23 cellular contexts compared by ENCODE assay signal in the genomic region with DNA sequence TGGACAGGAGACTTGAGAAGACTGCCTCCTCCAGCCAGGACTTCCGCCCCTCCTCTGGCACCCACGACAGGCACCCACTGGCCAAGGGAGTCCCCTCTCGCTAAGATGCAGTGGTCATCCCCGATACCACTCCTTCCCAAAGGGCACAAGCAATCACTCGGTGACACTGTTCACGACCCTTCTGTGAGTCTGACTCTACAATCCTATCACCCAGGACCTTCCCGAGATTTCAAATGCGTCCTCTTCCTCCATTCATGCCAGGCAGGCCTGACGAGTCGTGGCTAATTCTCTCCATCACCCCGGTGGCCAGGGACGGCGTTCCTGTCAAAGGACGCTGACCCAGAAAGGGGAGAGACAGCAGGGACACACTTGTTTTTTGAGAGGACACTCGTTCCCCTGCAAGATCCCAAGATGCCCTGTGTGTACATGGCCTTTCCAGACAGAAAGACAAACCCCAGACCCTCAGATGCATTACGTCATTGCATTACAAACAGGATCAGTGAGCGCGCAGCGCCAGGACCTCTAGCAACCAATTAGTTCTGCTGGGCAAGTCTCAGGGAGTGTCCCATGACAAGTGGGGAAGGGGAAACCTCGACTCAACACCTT. TPM values are rescaled to one million over a fixed set of nuclear protein-coding genes. Genes with fewer than 3 reads are reported as not detected.
A peak's percentile ranks its signal among the peaks of the same experiment; 100 is the strongest.
DNase-seq lines count a peak whose midpoint lies in the region; ATAC-seq and TF ChIP-seq lines count a peak whose summit lies in the region.
"Had no signal": no experiment of that assay in that cellular context is flagged by ENCODE, and none has a peak within 500 bp of the region (broad histone marks: within the 10 kb centered on the region; RNA-seq: fewer than 3 reads in every experiment).

No MANE protein-coding gene starts in this region.

- H3K27ac ChIP-seq in mammary epithelial cell (ENCODE audit: insufficient read depth, low read depth, low read length) (no peak overlapping the region), mesodermal cell (ENCODE audit: low read depth, low read length, severe bottlenecking) (peak overlapping the region; percentile 16), gastrocnemius medialis (peak overlapping the region; percentile 71 to 97 (median 93)), suprapubic skin (no peak overlapping the region), tibial nerve (no peak overlapping the region)
- H3K27ac ChIP-seq: cardiac muscle cell, pancreas had no signal

- CTCF ChIA-PET in MCF 10A (lab: Yijun Ruan, JAX) (interaction anchor here (0.7 to 1.4 kb wide), 3 partner anchors 10 to 46 kb away, joined by 3 to 5 read pairs (median 3); no protein-coding TSS in a partner anchor), mammary epithelial cell (lab: Charles Lee; ENCODE audit: low non-redundant PET) (no interaction called here), WTC11 (lab: Charles Lee) (interaction anchor here (1.5 to 2.2 kb wide), 2 partner anchors 73 to 90 kb away, joined by 4 to 5 read pairs; no protein-coding TSS in a partner anchor)

- no peak overlapping the region for H3K9ac ChIP-seq in mammary epithelial cell (ENCODE audit: insufficient read depth, low read length)

- H3K9me3 Mint-ChIP-seq in MCF 10A (ENCODE audit: unreplicated experiment) (no peaks in the 10 kb centered on the region), WTC11 (no peaks in the 10 kb centered on the region)
- H3K9me3 Mint-ChIP-seq: activated B cell treated with CpG ODN at 0.5 μM for 24 hours; CD4-positive, CD25-positive, alpha-beta regulatory T cell had no signal

- TF ChIP-seq CTCF in MCF 10A (IDR thresholded peaks at IDR 0.05; ENCODE audit: unreplicated experiment) (no peak), mammary epithelial cell (conservative IDR thresholded peaks at IDR 0.05 in 1 of 2, IDR thresholded peaks at IDR 0.05 in 1 of 2; ENCODE audit: extremely low read depth in 1 of 2, insufficient read depth in 1 of 2, low read depth in 1 of 2, low read length in 2 of 2) (no peak), WTC11 (IDR thresholded peaks at IDR 0.05) (no peak), gastrocnemius medialis (IDR thresholded peaks at IDR 0.05 in 4 of 5, conservative IDR thresholded peaks at IDR 0.05 in 1 of 5) (no peak), suprapubic skin (IDR thresholded peaks at IDR 0.05) (no peak), tibial nerve (IDR thresholded peaks at IDR 0.05) (no peak)

- WGBS in mammary epithelial cell (ENCODE audit: low coverage, missing lambda C conversion rate), result 91% methylated on average over 17 of the region's 20 CpGs
- WGBS in mesodermal cell (ENCODE audit: insufficient coverage in 2 of 2), 2 experiments, result 85 to 90% methylated on average over 17 to 18 of the region's 20 CpGs
- 86% methylated on average over 20 of the region's 20 CpGs for WGBS in suprapubic skin
- 72 to 80% methylated on average over 20 of the region's 20 CpGs for WGBS in tibial nerve, 2 donors

- in situ Hi-C loops in mammary epithelial cell (cut with MboI; ENCODE audit: low sequenced_read_pairs in 2 of 2), result no loop called here
- in situ Hi-C loops in gastrocnemius medialis (cut with MboI; ENCODE audit: low sequenced_read_pairs in 4 of 4), result loop anchor here in 1 of 4 donors (10.0 kb wide), 1 partner anchor 47 kb away; no protein-coding TSS in a partner anchor

- H3K9me3 ChIP-seq in mammary epithelial cell (replicated peaks; ENCODE audit: insufficient read depth, low read length), result no peaks in the 10 kb centered on the region
- no peaks in the 10 kb centered on the region for H3K9me3 ChIP-seq in mesodermal cell (ENCODE audit: control insufficient read depth, low read length)
- H3K9me3 ChIP-seq in gastrocnemius medialis, result no peaks in the 10 kb centered on the region
- no peaks in the 10 kb centered on the region for H3K9me3 ChIP-seq in suprapubic skin
- H3K9me3 ChIP-seq in tibial nerve, result no peaks in the 10 kb centered on the region
- H3K9me3 ChIP-seq: adrenal gland, pancreas had no signal

- H3K4me1 ChIP-seq in mammary epithelial cell (ENCODE audit: insufficient read depth, low read length) (peaks cover 11% of the 10 kb centered on the region), mesodermal cell (ENCODE audit: control insufficient read depth, insufficient read depth, low read length, poor library complexity, severe bottlenecking) (peaks cover 5% of the 10 kb centered on the region), gastrocnemius medialis (peaks cover 73 to 78% of the 10 kb centered on the region in 2 donors), suprapubic skin (peaks cover 33% of the 10 kb centered on the region), tibial nerve (peaks cover 0 to 64% (median 24%) of the 10 kb centered on the region in 4 donors)
- H3K4me1 ChIP-seq: pancreas had no signal

- no peak for TF ChIP-seq POLR2A in gastrocnemius medialis (IDR thresholded peaks at IDR 0.05)
- no peak for TF ChIP-seq POLR2A in suprapubic skin (IDR thresholded peaks at IDR 0.05)
- no peak for TF ChIP-seq POLR2A in tibial nerve (IDR thresholded peaks at IDR 0.05)

- H3K36me3 ChIP-seq in mammary epithelial cell (ENCODE audit: insufficient read depth, low read length), result peaks cover 4% of the 10 kb centered on the region
- peaks cover 21% of the 10 kb centered on the region for H3K36me3 ChIP-seq in mesodermal cell (ENCODE audit: control insufficient read depth, insufficient read depth, low read length)
- no peaks in the 10 kb centered on the region for H3K36me3 ChIP-seq in gastrocnemius medialis
- H3K36me3 ChIP-seq in suprapubic skin, result no peaks in the 10 kb centered on the region
- H3K36me3 ChIP-seq in tibial nerve, result peaks cover 0 to 5% (median 0%) of the 10 kb centered on the region in 3 donors
- H3K36me3 ChIP-seq: adrenal gland, cardiac muscle cell, pancreas had no signal

- H2AFZ ChIP-seq in mammary epithelial cell (ENCODE audit: low read depth, low read length), result no peak overlapping the region

- H3K4me1 Mint-ChIP-seq in MCF 10A (ENCODE audit: insufficient read depth, unreplicated experiment), result peaks cover 15% of the 10 kb centered on the region
- peaks cover 29% of the 10 kb centered on the region for H3K4me1 Mint-ChIP-seq in WTC11

- POLR2A ChIA-PET in MCF 10A (lab: Yijun Ruan, JAX), result interaction anchor here (0.7 kb wide), 1 partner anchor 30 kb away, joined by 3 read pairs; no protein-coding TSS in a partner anchor
- POLR2A ChIA-PET in WTC11 (lab: Charles Lee), result no interaction called here

- TF ChIP-seq EP300 in suprapubic skin (IDR thresholded peaks at IDR 0.05) (no peak), tibial nerve (IDR thresholded peaks at IDR 0.05) (no peak)

- H3K4me3 Mint-ChIP-seq in MCF 10A (ENCODE audit: unreplicated experiment) (no peak overlapping the region), WTC11 (no peak overlapping the region)
- H3K4me3 Mint-ChIP-seq: activated B cell treated with CpG ODN at 0.5 μM for 24 hours had no signal

- peaks cover 5% of the 10 kb centered on the region for H4K20me1 ChIP-seq in mammary epithelial cell (ENCODE audit: insufficient read depth, low read length)

- H3K4me3 ChIP-seq in mammary epithelial cell (replicated peaks in 1 of 3; ENCODE audit: insufficient read depth in 1 of 3, low read depth in 2 of 3, low read length in 3 of 3) (no peak overlapping the region), mesodermal cell (ENCODE audit: extremely low read depth, insufficient read depth, low read length, poor library complexity, severe bottlenecking) (no peak overlapping the region), gastrocnemius medialis (peak overlapping the region in 1 of 4 donors; percentile 12), suprapubic skin (no peak overlapping the region), tibial nerve (no peak overlapping the region)
- H3K4me3 ChIP-seq: adrenal gland, cardiac muscle cell, pancreas, skin epidermis had no signal

- H3K36me3 Mint-ChIP-seq in MCF 10A (ENCODE audit: insufficient read depth, unreplicated experiment) (peaks cover 22% of the 10 kb centered on the region), WTC11 (no peaks in the 10 kb centered on the region)

- ATAC-seq in WTC11, result no peak
- no peak for ATAC-seq in gastrocnemius medialis
- ATAC-seq in GM18511 (IDR thresholded peaks at IDR 0.05; ENCODE audit: unreplicated experiment), result no peak
- ATAC-seq: left colon, pancreas had no signal

- peak overlapping the region; percentile 13 for H3K27ac Mint-ChIP-seq in MCF 10A (ENCODE audit: low read depth, unreplicated experiment)
- peak overlapping the region; percentile 15 for H3K27ac Mint-ChIP-seq in WTC11
- H3K27ac Mint-ChIP-seq: activated B cell treated with CpG ODN at 0.5 μM for 24 hours had no signal

- H3K4me2 ChIP-seq in mammary epithelial cell (ENCODE audit: insufficient read depth, low read depth, low read length), result no peak overlapping the region

- H3K27me3 ChIP-seq in mammary epithelial cell (ENCODE audit: insufficient read depth, low read length), result no peaks in the 10 kb centered on the region
- no peaks in the 10 kb centered on the region for H3K27me3 ChIP-seq in gastrocnemius medialis
- no peaks in the 10 kb centered on the region for H3K27me3 ChIP-seq in suprapubic skin
- no peaks in the 10 kb centered on the region for H3K27me3 ChIP-seq in tibial nerve
- H3K27me3 ChIP-seq: adrenal gland, cardiac muscle cell, pancreas had no signal

- intact Hi-C loops in MCF 10A (cut with micrococcal nuclease), result no loop called here
- intact Hi-C loops in mammary epithelial cell (cut with micrococcal nuclease), result no loop called here
- intact Hi-C loops in gastrocnemius medialis (cut with DNase I; ENCODE audit: low total_unique reads), result no loop called here

- peaks cover 92% of the 10 kb centered on the region for H3K79me2 ChIP-seq in mammary epithelial cell (ENCODE audit: insufficient read depth, low read length)

- no peak for DNase-seq in MCF 10A (ENCODE audit: unreplicated experiment)
- no peak for DNase-seq in mammary epithelial cell
- DNase-seq in WTC11 (ENCODE audit: low spot score), result no peak
- DNase-seq in gastrocnemius medialis, result no peak
- no peak for DNase-seq in suprapubic skin (ENCODE audit: low spot score in 2 of 2)
- no peak for DNase-seq in tibial nerve (ENCODE audit: low spot score in 2 of 2)
- DNase-seq: ACHN; activated B cell treated with CpG ODN at 0.5 μM for 24 hours; GF-D8; H7; left colon; NCI-H1417; NCI-H2171; NCI-H69; pancreas; SIG-M5; stimulated activated CD4-positive, alpha-beta T cell treated with anti-CD3 and anti-CD28 coated beads, Interleukin-4, amount 100 ng/mL, for 1 hour had no signal

- H3K27me3 Mint-ChIP-seq in MCF 10A (ENCODE audit: insufficient read depth, unreplicated experiment), result no peaks in the 10 kb centered on the region
- H3K27me3 Mint-ChIP-seq in WTC11 (ENCODE audit: low read depth), result no peaks in the 10 kb centered on the region
- H3K27me3 Mint-ChIP-seq: activated B cell treated with CpG ODN at 0.5 μM for 24 hours; CD4-positive, CD25-positive, alpha-beta regulatory T cell had no signal

- dilution Hi-C loops in mammary epithelial cell (cut with HindIII; ENCODE audit: low sequenced_read_pairs), result no loop called here

- BruUV-seq in MCF 10A (replicated peaks; lab: Mats Ljungman, UMichigan), result no TSS peak
- no TSS peak for BruUV-seq in mammary epithelial cell (replicated peaks; lab: Mats Ljungman, UMichigan)

RNA-seq across cellular contexts. Expression of a gene that starts 12.2 kb away (rescaled TPM):
- 43.2 and 53.9 TPM in 2 replicates for total RNA-seq in MCF 10A (2022)
- total RNA-seq in mammary epithelial cell, result 10 to 100 TPM; 31.2 to 36.1 TPM
- polyA plus RNA-seq in mammary epithelial cell, result 14.5 TPM
- polyA minus RNA-seq in mammary epithelial cell, result 25.3 TPM
- 20.8 to 24.2 TPM (median 22.6 TPM) in 3 replicates for total RNA-seq in WTC11 (2021)
- polyA plus RNA-seq in mesodermal cell (2013, experiment 1 of 2), result 14.8 TPM
- polyA plus RNA-seq in mesodermal cell (2013, experiment 2 of 2), result 11.5 TPM
- 100 to 1,000 TPM; 156 to 264 (median 201) TPM for total RNA-seq in gastrocnemius medialis
- total RNA-seq in suprapubic skin, result 10 to 100 TPM; 39.9 to 89.3 (median 53.6) TPM
- 100 to 1,000 TPM in 3 of 4 donors, 10 to 100 TPM in 1; 89.4 to 241 (median 147) TPM for total RNA-seq in tibial nerve

RNA-seq across cellular contexts. Expression of a gene that starts 20.8 kb away (rescaled TPM):
- total RNA-seq in MCF 10A (2022) (271 and 348 TPM in 2 replicates), mammary epithelial cell (100 to 1,000 TPM in 1 of 2 donors, 10 to 100 TPM in 1; 78.5 to 104 TPM), WTC11 (2021) (40.1 to 46.9 TPM (median 43.2 TPM) in 3 replicates), gastrocnemius medialis (100 to 1,000 TPM in 3 of 4 donors, 10 to 100 TPM in 1; 76.3 to 165 (median 122) TPM), suprapubic skin (10 to 100 TPM; 57.8 to 82.0 (median 71.3) TPM), tibial nerve (10 to 100 TPM; 60.9 to 78.1 (median 68.2) TPM)
- polyA plus RNA-seq in mammary epithelial cell, result 17.9 TPM
- polyA minus RNA-seq in mammary epithelial cell, result 48.4 TPM
- polyA plus RNA-seq in mesodermal cell (2013, experiment 1 of 2), result 114 TPM
- 115 TPM for polyA plus RNA-seq in mesodermal cell (2013, experiment 2 of 2)

RNA-seq across cellular contexts. Expression of a gene that starts 54.2 kb away (rescaled TPM):
- total RNA-seq in MCF 10A (2022) (5.7 and 5.8 TPM in 2 replicates), mammary epithelial cell (1 to 10 TPM; 3.5 to 5.9 TPM), WTC11 (2021) (5.7 to 7.5 TPM (median 7.1 TPM) in 3 replicates), gastrocnemius medialis (1 to 10 TPM in 3 of 4 donors, under 1 TPM in 1; 0.22 to 3.8 (median 1.3) TPM), suprapubic skin (10 to 100 TPM in 1 of 4 donors, not detected in 3; 17.5 TPM), tibial nerve (1 to 10 TPM in 3 of 4 donors, under 1 TPM in 1; 0.44 to 9.8 (median 2.6) TPM)
- polyA plus RNA-seq in mammary epithelial cell, result 3.9 TPM
- polyA minus RNA-seq in mammary epithelial cell, result not detected
- polyA plus RNA-seq in mesodermal cell (2013, experiment 1 of 2), result 6.7 TPM
- 5.7 TPM for polyA plus RNA-seq in mesodermal cell (2013, experiment 2 of 2)

Comparison
In these comparisons a context has a peak if more than half of its experiments do, and no peak if none do; other contexts are left out.
1. H3K27ac ChIP-seq: peak in mesodermal cell (single experiment) and gastrocnemius medialis (4 of 4); none in mammary epithelial cell (single experiment), suprapubic skin (single experiment) and tibial nerve (0 of 4).